ENCODE assay signal across 21 cellular contexts in the genomic region with DNA sequence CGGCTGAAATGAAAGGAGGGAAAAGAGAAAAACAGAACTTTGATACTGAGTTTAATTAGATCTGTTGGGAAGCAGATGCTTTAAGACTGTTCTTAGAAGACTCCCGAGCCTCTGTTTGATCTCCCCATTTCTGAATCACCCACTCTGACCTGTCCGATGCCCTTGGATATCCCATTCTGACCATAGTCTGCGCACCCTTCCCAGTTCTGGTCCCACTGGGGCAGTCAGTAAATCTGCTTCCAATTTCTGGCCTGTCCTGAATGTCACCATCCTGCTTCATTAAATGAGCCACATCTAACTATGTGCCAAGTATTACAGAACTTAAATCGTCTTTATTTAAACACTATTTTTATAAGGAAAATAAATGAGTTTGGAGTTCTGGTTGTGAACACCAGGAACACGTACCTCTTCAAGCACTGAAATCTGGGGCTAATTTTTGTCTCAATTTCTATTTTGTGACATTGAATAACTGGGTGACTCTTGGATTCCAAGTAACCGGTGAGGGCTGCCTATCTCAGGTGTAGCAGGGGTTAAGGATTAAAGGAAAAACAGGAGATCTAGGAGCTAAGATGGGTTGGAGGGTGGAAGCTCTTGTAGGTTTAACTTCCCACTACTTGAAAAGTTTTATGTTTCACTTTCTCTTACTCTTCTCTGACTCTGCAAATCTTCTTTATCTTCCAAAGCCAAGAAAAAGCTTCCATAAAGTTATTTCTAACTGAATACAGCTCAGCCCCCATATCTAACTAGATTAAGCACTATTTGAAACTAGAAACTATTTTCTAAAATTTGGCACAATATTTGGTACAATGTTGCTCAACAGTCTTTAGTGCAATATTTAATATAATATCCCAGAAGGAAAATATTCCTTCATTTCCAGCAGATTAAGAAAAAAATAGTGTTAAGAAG. TPM values are rescaled to one million over a fixed set of nuclear protein-coding genes. Genes with fewer than 3 reads are reported as not detected.
DNase-seq lines count a peak whose midpoint lies in the region; ATAC-seq, FAIRE-seq and TF ChIP-seq lines count a peak whose summit lies in the region.
"Had no signal": no experiment of that assay in that cellular context is flagged by ENCODE, and none has a peak within 500 bp of the region (broad histone marks: within the 10 kb centered on the region; RNA-seq: fewer than 3 reads in every experiment).

No MANE protein-coding gene starts in this region.

- no peak for DNase-seq in Right ventricle myocardium inferior (ENCODE audit: missing footprints)
- DNase-seq in cardiac septum (ENCODE audit: low spot score) = no peak
- DNase-seq in right lobe of liver = no peak
- no peak for DNase-seq in HCEC 1CT
- DNase-seq in H54 (ENCODE audit: insufficient read length, low spot score) = no peak
- DNase-seq in activated naive CD4-positive, alpha-beta T cell treated with anti-CD3 and anti-CD28 coated beads, Interleukin-2, amount 50 U/mL, for 16 hours = no peak
- DNase-seq: 8988T; activated CD4-positive, alpha-beta memory T cell treated with anti-CD3 and anti-CD28 coated beads for 36 hours; effector CD8-positive, alpha-beta T cell; KBM-7; NCI-H187; NCI-H2227 treated with DMSO at 0.1 percent for 48 hours; NCI-H774; T-helper 2 cell; trophoblast cell had no signal

- peaks cover 0 to 7% (median 2%) of the 10 kb centered on the region in 4 donors for H3K4me1 ChIP-seq in right lobe of liver
- H3K4me1 ChIP-seq in skeletal muscle tissue (ENCODE audit: control insufficient read depth in 3 of 3, insufficient read depth in 3 of 3, low read length in 3 of 3) = no peaks in the 10 kb centered on the region
- H3K4me1 ChIP-seq: SJSA1 had no signal

- peak; percentile 82 for ATAC-seq in Right ventricle myocardium inferior
- peak in 3 of 4 donors; percentile 9 to 25 (median 18) for ATAC-seq in right lobe of liver
- no peak for ATAC-seq in HG03196 (IDR thresholded peaks at IDR 0.05; ENCODE audit: unreplicated experiment)

- H3K36me3 ChIP-seq in right lobe of liver (peaks cover 0 to 87% (median 27%) of the 10 kb centered on the region in 4 donors), skeletal muscle tissue (ENCODE audit: control insufficient read depth in 3 of 3, insufficient read depth in 3 of 3, low read length in 3 of 3) (peaks cover 0 to 7% (median 2%) of the 10 kb centered on the region in 3 donors)
- H3K36me3 ChIP-seq: neural progenitor cell, SJSA1 had no signal

- H3K9ac ChIP-seq in skeletal muscle tissue (ENCODE audit: low read depth in 1 of 3, low read length in 3 of 3) = no peak overlapping the region
- H3K9ac ChIP-seq: neural progenitor cell had no signal

- no peak for TF ChIP-seq CTCF in right lobe of liver (IDR thresholded peaks at IDR 0.05)

- no peak for FAIRE-seq in H54 (lab: Jason Lieb, UNC)
- FAIRE-seq: GM12892 had no signal

- no peak overlapping the region for H3K4me3 ChIP-seq in right lobe of liver
- no peak overlapping the region for H3K4me3 ChIP-seq in skeletal muscle tissue (ENCODE audit: low read length in 3 of 3)
- H3K4me3 ChIP-seq: neural progenitor cell, SJSA1 had no signal

- TF ChIP-seq POLR2A in right lobe of liver (IDR thresholded peaks at IDR 0.05) (no peak), H54 (IDR thresholded peaks at IDR 0.05; ENCODE audit: low read depth, low read length) (no peak)

- 83% methylated on average over 6 of the region's 7 CpGs for WGBS in right lobe of liver (ENCODE audit: insufficient coverage, low coverage, low lambda C conversion rate, missing lambda C conversion rate)

- H3K9me3 ChIP-seq in right lobe of liver (no peaks in the 10 kb centered on the region), skeletal muscle tissue (ENCODE audit: control insufficient read depth in 3 of 3, low read length in 3 of 3) (no peaks in the 10 kb centered on the region)
- H3K9me3 ChIP-seq: SJSA1 had no signal

- H3K27me3 ChIP-seq in right lobe of liver (no peaks in the 10 kb centered on the region), skeletal muscle tissue (ENCODE audit: control insufficient read depth in 3 of 3, insufficient read depth in 3 of 3, low read length in 3 of 3) (no peaks in the 10 kb centered on the region)
- H3K27me3 ChIP-seq: neural progenitor cell, SJSA1 had no signal

- intact Hi-C loops in Right ventricle myocardium inferior (cut with DNase I) = no loop called here
- intact Hi-C loops in cardiac septum (cut with DNase I) = no loop called here
- intact Hi-C loops in right lobe of liver (cut with DNase I) = no loop called here

- H3K27ac ChIP-seq in right lobe of liver (peak overlapping the region in 2 of 3 donors; percentile 9), skeletal muscle tissue (ENCODE audit: low read depth, low read length) (peak overlapping the region; percentile 16)
- H3K27ac ChIP-seq: neural progenitor cell, SJSA1 had no signal

RNA-seq across cellular contexts. Expression of a gene that starts 40.1 kb away (rescaled TPM):
- total RNA-seq in Right ventricle myocardium inferior = 25.7 TPM
- total RNA-seq in cardiac septum = 6.2 TPM
- total RNA-seq in right lobe of liver = 1,000 to 10,000 TPM in 1 of 6 experiments, 100 to 1,000 TPM in 5; 309 to 1,702 (median 521) TPM
- 52.7 TPM for total RNA-seq in skeletal muscle tissue
- total RNA-seq: activated CD4-positive, alpha-beta memory T cell treated with anti-CD3 and anti-CD28 coated beads for 36 hours; B cell; SJSA1 had no signal
